31 cellular contexts compared by ENCODE assay signal in genomic region chr7:22485189-22485588, GRCh38. TPM values are rescaled to one million over a fixed set of nuclear protein-coding genes. Genes with fewer than 3 reads are reported as not detected.
A peak's percentile ranks its signal among the peaks of the same experiment; 100 is the strongest.
DNase-seq lines count a peak whose midpoint lies in the region; ATAC-seq, FAIRE-seq and TF ChIP-seq lines count a peak whose summit lies in the region.
"Had no signal": no experiment of that assay in that cellular context is flagged by ENCODE, and none has a peak within 500 bp of the region (broad histone marks: within the 10 kb centered on the region; RNA-seq: fewer than 3 reads in every experiment).

No MANE protein-coding gene starts in this region.

- TF ChIP-seq RAD21 in K562 (CRISPR knock-in tag; conservative IDR thresholded peaks at IDR 0.05 in 1 of 2, IDR thresholded peaks at IDR 0.05 in 1 of 2), result no peak

- ATAC-seq in K562 (no peak), GM21529 (IDR thresholded peaks at IDR 0.05; ENCODE audit: unreplicated experiment) (no peak)
- no peak for ATAC-seq in stimulated activated naive CD8-positive, alpha-beta T cell treated with anti-CD3 and anti-CD28 coated beads, Interleukin-15, Interleukin-2, amounts not matched to agents 100 U/mL and 50 U/mL, for 24 hours
- ATAC-seq: activated CD4-positive, CD25-positive, alpha-beta regulatory T cell treated with anti-CD3 and anti-CD28 coated beads, Interleukin-2, amount 50 U/mL, for 24 hours; activated CD8-positive, alpha-beta T cell treated with anti-CD3 and anti-CD28 coated beads for 36 hours; activated T-helper 17 cell treated with anti-CD3 and anti-CD28 coated beads, Interleukin-2, amount 50 U/mL, for 72 hours; heart left ventricle; naive thymus-derived CD4-positive, alpha-beta T cell; sciatic nerve; T-helper 17 cell had no signal

- H3K27me3 ChIP-seq in BLaER1 treated with 17β-estradiol and CSF1 and Interleukin-3, amounts not matched to agents 10 nM and 100 nM, result no peaks in the 10 kb centered on the region
- no peaks in the 10 kb centered on the region for H3K27me3 ChIP-seq in K562 (ENCODE audit: control insufficient read depth in 2 of 2, insufficient read depth in 2 of 2, low read length in 2 of 2)
- no peaks in the 10 kb centered on the region for H3K27me3 ChIP-seq in suprapubic skin
- H3K27me3 ChIP-seq: tibial nerve had no signal

- peak overlapping the region in 10 of 11 experiments; percentile 16 to 84 (median 65); a peak in 17 of 22 replicates for H3K4me2 ChIP-seq in BLaER1 treated with 17β-estradiol and CSF1 and Interleukin-3, amounts not matched to agents 10 nM and 100 nM
- H3K4me2 ChIP-seq in K562 (ENCODE audit: insufficient read depth, low read length), result no peak overlapping the region

- TF ChIP-seq EP300 in K562 (IDR thresholded peaks at IDR 0.05; ENCODE audit: low read length), result no peak
- no peak for TF ChIP-seq EP300 in suprapubic skin (IDR thresholded peaks at IDR 0.05)

- peak; percentile 35 for DNase-seq in Jurkat, Clone E6-1 (ENCODE audit: low read depth, low spot score)
- DNase-seq in K562 (ENCODE audit: extremely low read depth in 1 of 4, low spot score in 3 of 4), result no peak
- DNase-seq in iris pigment epithelial cell (ENCODE audit: low read depth), result peak; percentile 41
- no peak for DNase-seq in DMS53 treated with DMSO at 0.1 percent for 48 hours (lab: John Stamatoyannopoulos, UW; ENCODE audit: unreplicated experiment)
- DNase-seq in stimulated activated naive CD8-positive, alpha-beta T cell treated with anti-CD3 and anti-CD28 coated beads, Interleukin-15, Interleukin-2, amounts not matched to agents 100 U/mL and 50 U/mL, for 24 hours, result no peak
- no peak for DNase-seq in suprapubic skin (ENCODE audit: low spot score in 2 of 2)
- DNase-seq: activated CD8-positive, alpha-beta T cell treated with anti-CD3 and anti-CD28 coated beads for 36 hours; activated naive CD4-positive, alpha-beta T cell treated with anti-CD3 and anti-CD28 coated beads, Interleukin-2, amount 10 ng/mL, durations not matched to agents 7 days and 5 days; amniotic stem cell; COR-L47; DMS79; effector CD4-positive, alpha-beta T cell; foreskin fibroblast; heart left ventricle; naive thymus-derived CD4-positive, alpha-beta T cell; NCI-H2029; NCI-H524; OCI-M1; stimulated activated CD4-positive, alpha-beta T cell treated with anti-CD3 and anti-CD28 coated beads, Interleukin-2, amount 100 ng/mL, for 48 hours; T-helper 17 cell had no signal

- FAIRE-seq in K562 (lab: Jason Lieb, UNC), result no peak
- FAIRE-seq: TTC549 had no signal

- H3K9me3 ChIP-seq in BLaER1 treated with 17β-estradiol and CSF1 and Interleukin-3, amounts not matched to agents 10 nM and 100 nM (replicated peaks in 1 of 11), result peaks cover 9 to 38% (median 22%) of the 10 kb centered on the region in 11 experiments
- H3K9me3 ChIP-seq in K562 (replicated peaks; ENCODE audit: control insufficient read depth, insufficient read depth, low read depth, low read length) (no peaks in the 10 kb centered on the region), suprapubic skin (no peaks in the 10 kb centered on the region)
- H3K9me3 ChIP-seq: heart left ventricle, neutrophil, tibial nerve had no signal

- intact Hi-C loops in K562 (cut with micrococcal nuclease), result no loop called here

- no peaks in the 10 kb centered on the region for H4K20me1 ChIP-seq in BLaER1 treated with 17β-estradiol and CSF1 and Interleukin-3, amounts not matched to agents 10 nM and 100 nM
- H4K20me1 ChIP-seq in K562 (replicated peaks; ENCODE audit: control insufficient read depth, insufficient read depth, low read length), result no peaks in the 10 kb centered on the region; the same call in 1 of the 2 replicates

- H3K36me3 ChIP-seq in BLaER1 treated with 17β-estradiol and CSF1 and Interleukin-3, amounts not matched to agents 10 nM and 100 nM, result peaks cover 0 to 11% (median 5%) of the 10 kb centered on the region in 11 experiments; a peak in 7 of 22 replicates
- H3K36me3 ChIP-seq in K562 (ENCODE audit: control insufficient read depth, insufficient read depth, low read length), result peaks cover 35% of the 10 kb centered on the region; the same call in 2 of the 3 replicates
- no peaks in the 10 kb centered on the region for H3K36me3 ChIP-seq in suprapubic skin
- H3K36me3 ChIP-seq: heart left ventricle, neutrophil had no signal

- no peak overlapping the region for H3K4me3 ChIP-seq in BLaER1 treated with 17β-estradiol and CSF1 and Interleukin-3, amounts not matched to agents 10 nM and 100 nM
- H3K4me3 ChIP-seq in Jurkat, Clone E6-1 (ENCODE audit: low read length), result no peak overlapping the region
- H3K4me3 ChIP-seq in K562 (no peak overlapping the region), suprapubic skin (no peak overlapping the region)
- H3K4me3 ChIP-seq: heart left ventricle, tibial nerve had no signal

- POLR2A ChIA-PET in K562 (lab: Yijun Ruan, JAX), result interaction anchor here (0.8 to 1.4 kb wide), 2 partner anchors 26 to 371 kb away, joined by 3 to 4 read pairs; no protein-coding TSS in a partner anchor

- no peak for TF ChIP-seq POLR2A in K562 (conservative IDR thresholded peaks at IDR 0.05)
- TF ChIP-seq POLR2A in suprapubic skin (IDR thresholded peaks at IDR 0.05), result no peak

- peak overlapping the region in 6 of 11 experiments; percentile 6 to 92 (median 79); a peak in 9 of 22 replicates for H3K27ac ChIP-seq in BLaER1 treated with 17β-estradiol and CSF1 and Interleukin-3, amounts not matched to agents 10 nM and 100 nM
- H3K27ac ChIP-seq in K562 (ENCODE audit: extremely low read depth, low read depth, low read length) (no peak overlapping the region), suprapubic skin (no peak overlapping the region)
- H3K27ac ChIP-seq: C4-2B, epithelial cell of prostate, heart left ventricle, neutrophil, tibial nerve had no signal

- H3K9me1 ChIP-seq in K562 (ENCODE audit: control insufficient read depth, insufficient read depth, low read length), result no peaks in the 10 kb centered on the region

- H3K4me1 ChIP-seq in BLaER1 treated with 17β-estradiol and CSF1 and Interleukin-3, amounts not matched to agents 10 nM and 100 nM, result peaks cover 28 to 94% (median 86%) of the 10 kb centered on the region in 10 experiments
- H3K4me1 ChIP-seq in K562 (replicated peaks in 1 of 2; ENCODE audit: control insufficient read depth in 2 of 2, insufficient read depth in 2 of 2, low read length in 2 of 2) (no peaks in the 10 kb centered on the region), suprapubic skin (peaks cover 11% of the 10 kb centered on the region)

- no peaks in the 10 kb centered on the region for H3K79me2 ChIP-seq in K562 (ENCODE audit: control insufficient read depth, insufficient read depth, low read length)

- H3K9ac ChIP-seq in BLaER1 treated with 17β-estradiol and CSF1 and Interleukin-3, amounts not matched to agents 10 nM and 100 nM, result peak overlapping the region in 1 of 11 experiments; percentile 63; a peak in 1 of 22 replicates
- no peak overlapping the region for H3K9ac ChIP-seq in K562 (ENCODE audit: insufficient read depth in 1 of 2, low read depth in 2 of 2, low read length in 2 of 2)

- in situ Hi-C loops in K562 (cut with MboI), result loop anchor here (5.0 kb wide), 1 partner anchor 378 kb away; no protein-coding TSS in a partner anchor

- CTCF ChIA-PET in K562 (lab: Yijun Ruan, JAX; ENCODE audit: low intra/inter-chr PET ratio), result interaction anchor here (1.2 kb wide), 1 partner anchor 381 kb away, joined by 3 read pairs; no protein-coding TSS in a partner anchor

- no peak overlapping the region for H2AFZ ChIP-seq in K562 (ENCODE audit: low read depth, low read length)

- no TSS peak for BruUV-seq in K562 (replicated peaks; lab: Mats Ljungman, UMichigan)

- TF ChIP-seq CTCF in K562 (IDR thresholded peaks at IDR 0.05 in 2 of 3, conservative IDR thresholded peaks at IDR 0.05 in 1 of 3; ENCODE audit: insufficient read depth in 2 of 3, low read depth in 1 of 3, low read length in 3 of 3) (no peak), suprapubic skin (IDR thresholded peaks at IDR 0.05) (no peak)

TF ChIP-seq in K562, 482 proteins besides CTCF, POLR2A, EP300 and RAD21 (continues in another document):
- no peak for TF ChIP-seq CSDE1 (IDR thresholded peaks at IDR 0.05)

RNA-seq across cellular contexts. Expression of gene STEAP1B, which starts 14.8 kb away (rescaled TPM):
- 5.4 TPM for polyA plus RNA-seq in Jurkat, Clone E6-1 (2012; ENCODE audit: insufficient read depth, insufficient read length)
- 58.4 and 119 TPM in 2 replicates for total RNA-seq in K562 (2011; cell fraction: chromatin; rRNA removed; ENCODE audit: low replicate concordance)
- total RNA-seq in K562 (2011; cell fraction: nucleolus; rRNA removed), result 35.9 and 36.8 TPM in 2 replicates
- 71.3 and 117 TPM in 2 replicates for total RNA-seq in K562 (2011; cell fraction: nucleoplasm; rRNA removed)
- total RNA-seq in K562 (2014; rRNA removed) (20.0 and 23.8 TPM in 2 replicates), K562 (2014; rRNA removed; fragmentation: Illumina TruSeq; extraction: Trizol) (34.3 and 39.8 TPM in 2 replicates), K562 (2015; rRNA removed; fragmentation: Illumina TruSeq; extraction: Trizol) (23.1 and 28.3 TPM in 2 replicates), K562 (2021) (22.0 and 24.4 TPM in 2 replicates), suprapubic skin (under 1 TPM in 1 of 4 donors, not detected in 3; 0.64 TPM)
- polyA plus RNA-seq in K562 (2011; rRNA removed) (36.4 and 36.8 TPM in 2 replicates), K562 (2014; fragmentation: Illumina TruSeq; extraction: Trizol) (24.7 and 29.2 TPM in 2 replicates), K562 (2014; fragmentation: Nextera tagmentation; extraction: Ambion mirVana) (10 to 100 TPM; 31.5 to 38.5 TPM), K562 (2014; rRNA removed) (26.5 and 30.6 TPM in 2 replicates)
- 21.0 and 33.7 TPM in 2 replicates for polyA plus RNA-seq in K562 (2011; cell fraction: cytosol; rRNA removed)
- polyA plus RNA-seq in K562 (2011; cell fraction: nucleus; rRNA removed), result 58.2 and 62.5 TPM in 2 replicates
- 21.6 and 46.5 TPM in 2 replicates for polyA plus RNA-seq in K562 (2012)
- 44.0 and 52.0 TPM in 2 replicates for polyA minus RNA-seq in K562 (2011; rRNA and poly(A)+ RNA removed)
- 4.1 and 15.5 TPM in 2 replicates for polyA minus RNA-seq in K562 (2011; cell fraction: cytosol; rRNA and poly(A)+ RNA removed)
- polyA minus RNA-seq in K562 (2011; cell fraction: nucleus; rRNA and poly(A)+ RNA removed), result 40.4 and 57.9 TPM in 2 replicates
- total RNA-seq: activated CD8-positive, alpha-beta T cell treated with anti-CD3 and anti-CD28 coated beads for 36 hours; kidney epithelial cell had no signal
- polyA plus RNA-seq: naive thymus-derived CD4-positive, alpha-beta T cell had no signal

Comparison
In these comparisons a context has a peak if more than half of its experiments do, and no peak if none do; other contexts are left out.
1. H3K27ac ChIP-seq: peak in BLaER1 treated with 17β-estradiol and CSF1 and Interleukin-3, amounts not matched to agents 10 nM and 100 nM (6 of 11); none in K562 (single experiment) and suprapubic skin (single experiment).
2. DNase-seq: peak in Jurkat, Clone E6-1 (single experiment) and iris pigment epithelial cell (single experiment); none in K562 (0 of 4), DMS53 treated with DMSO at 0.1 percent for 48 hours (single experiment), stimulated activated naive CD8-positive, alpha-beta T cell treated with anti-CD3 and anti-CD28 coated beads, Interleukin-15, Interleukin-2, amounts not matched to agents 100 U/mL and 50 U/mL, for 24 hours (single experiment) and suprapubic skin (0 of 2).
3. RNA of gene STEAP1B, which starts 14.8 kb away (total RNA-seq): 20.0 to 119 TPM in K562; 0.64 TPM in suprapubic skin; every median in the first group is over 10 times any median in the second.